35 cellular contexts compared by ENCODE assay signal in the genomic region with DNA sequence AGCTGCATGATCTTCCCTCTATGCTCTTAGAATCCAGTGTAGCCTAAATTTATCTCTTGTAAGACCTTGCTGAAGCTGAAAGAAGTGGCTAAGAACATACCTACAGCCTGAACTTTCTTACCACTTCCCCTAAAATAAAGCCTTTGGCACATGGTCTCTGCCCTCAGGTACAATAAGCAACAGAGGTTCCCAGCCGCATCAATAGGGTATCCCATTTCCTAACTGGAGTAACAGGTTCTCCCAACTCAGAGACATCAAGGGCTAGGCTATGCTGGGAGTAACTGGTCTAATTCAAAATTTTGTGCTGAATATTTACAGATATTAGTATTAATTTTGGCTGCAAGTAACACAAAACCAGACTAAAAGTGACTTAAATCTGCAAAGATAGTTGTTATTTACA.
"Had no signal": no experiment of that assay in that cellular context is flagged by ENCODE, and none has a peak within 500 bp of the region (broad histone marks: within the 10 kb centered on the region; RNA-seq: fewer than 3 reads in every experiment).

No MANE protein-coding gene starts in this region.

- H3K27me3 ChIP-seq: brain microvascular endothelial cell had no signal

- H3K36me3 ChIP-seq: brain microvascular endothelial cell had no signal

- ATAC-seq: activated CD8-positive, alpha-beta memory T cell treated with anti-CD3 and anti-CD28 coated beads, Interleukin-2, amount 10 ng/mL, durations not matched to agents 7 days and 5 days; activated T-cell treated with anti-CD3 and anti-CD28 coated beads, Interleukin-2, amount 50 U/mL, for 72 hours; activated T-helper 17 cell treated with anti-CD3 and anti-CD28 coated beads, Interleukin-2, amount 50 U/mL, for 72 hours; K562; Right ventricle myocardium inferior had no signal

- H3K9me3 Mint-ChIP-seq: activated B cell treated with CpG ODN at 0.5 μM for 24 hours; activated CD4-positive, alpha-beta memory T cell treated with anti-CD3 and anti-CD28 coated beads for 36 hours; activated T-cell treated with anti-CD3 and anti-CD28 coated beads, Interleukin-2, amount 50 U/mL, for 72 hours; activated T-helper 17 cell treated with anti-CD3 and anti-CD28 coated beads, Interleukin-2, amount 50 U/mL, for 72 hours had no signal

- H3K27ac ChIP-seq: brain microvascular endothelial cell, RWPE1, VCaP had no signal

- DNase-seq: activated B cell treated with CpG ODN at 0.5 μM for 24 hours; activated CD4-positive, alpha-beta memory T cell treated with anti-CD3 and anti-CD28 coated beads for 36 hours; activated CD4-positive, alpha-beta T cell treated with anti-CD3 and anti-CD28 coated beads for 4 hours; activated CD4-positive, alpha-beta T cell treated with anti-CD3 and anti-CD28 coated beads, Interleukin-2, amount 50 U/mL, for 1 hour; activated CD4-positive, CD25-positive, alpha-beta regulatory T cell treated with anti-CD3 and anti-CD28 coated beads, Interleukin-2, amount 50 U/mL, for 72 hours; activated CD8-positive, alpha-beta memory T cell treated with anti-CD3 and anti-CD28 coated beads for 24 hours; activated CD8-positive, alpha-beta memory T cell treated with anti-CD3 and anti-CD28 coated beads, Interleukin-2, amount 10 ng/mL, durations not matched to agents 7 days and 5 days; activated CD8-positive, alpha-beta memory T cell treated with anti-CD3 and anti-CD28 coated beads, Interleukin-2, amount 50 U/mL, for 48 hours; activated effector memory CD4-positive, alpha-beta T cell treated with anti-CD3 and anti-CD28 coated beads, Interleukin-2, amount 50 U/mL, for 16 hours; activated naive CD4-positive, alpha-beta T cell; activated naive CD4-positive, alpha-beta T cell treated with anti-CD3 and anti-CD28 coated beads, Interleukin-2, amount 50 U/mL, for 16 hours; activated naive CD8-positive, alpha-beta T cell treated with anti-CD3 and anti-CD28 coated beads for 36 hours; activated T-cell treated with anti-CD3 and anti-CD28 coated beads, Interleukin-2, amount 50 U/mL, for 72 hours; amniotic stem cell; aorta; brain microvascular endothelial cell; central memory CD4-positive, alpha-beta T cell; NCI-H1092 treated with DMSO at 0.1 percent for 48 hours; NCI-H1417; NCI-H146; NCI-H187; NCI-H2081 treated with DMSO at 0.1 percent for 48 hours; NCI-H2171 treated with DMSO at 0.1 percent for 48 hours; NCI-H2227 treated with DMSO at 0.1 percent for 48 hours; NCI-H446; NCI-H524 treated with DMSO at 0.1 percent for 48 hours; SW 1271; T-helper 1 cell; T-helper 2 cell; T-helper 9 cell had no signal

- H3K27ac Mint-ChIP-seq: activated B cell treated with CpG ODN at 0.5 μM for 24 hours; activated CD4-positive, alpha-beta memory T cell treated with anti-CD3 and anti-CD28 coated beads for 36 hours; activated CD8-positive, alpha-beta memory T cell treated with anti-CD3 and anti-CD28 coated beads, Interleukin-2, amount 10 ng/mL, durations not matched to agents 7 days and 5 days; activated naive CD8-positive, alpha-beta T cell treated with anti-CD3 and anti-CD28 coated beads for 36 hours; activated T-cell treated with anti-CD3 and anti-CD28 coated beads, Interleukin-2, amount 50 U/mL, for 72 hours; activated T-helper 17 cell treated with anti-CD3 and anti-CD28 coated beads, Interleukin-2, amount 50 U/mL, for 72 hours had no signal

- H3K36me3 Mint-ChIP-seq: activated CD4-positive, alpha-beta memory T cell treated with anti-CD3 and anti-CD28 coated beads for 36 hours; activated CD8-positive, alpha-beta memory T cell treated with anti-CD3 and anti-CD28 coated beads, Interleukin-2, amount 10 ng/mL, durations not matched to agents 7 days and 5 days; activated naive CD8-positive, alpha-beta T cell treated with anti-CD3 and anti-CD28 coated beads for 36 hours had no signal

- H3K27me3 Mint-ChIP-seq: activated B cell treated with CpG ODN at 0.5 μM for 24 hours; activated CD4-positive, alpha-beta memory T cell treated with anti-CD3 and anti-CD28 coated beads for 36 hours; activated T-helper 17 cell treated with anti-CD3 and anti-CD28 coated beads, Interleukin-2, amount 50 U/mL, for 72 hours had no signal

- H3K4me3 ChIP-seq: K562 had no signal

- H3K4me1 Mint-ChIP-seq: activated B cell treated with CpG ODN at 0.5 μM for 24 hours; activated CD8-positive, alpha-beta memory T cell treated with anti-CD3 and anti-CD28 coated beads, Interleukin-2, amount 10 ng/mL, durations not matched to agents 7 days and 5 days; activated naive CD8-positive, alpha-beta T cell treated with anti-CD3 and anti-CD28 coated beads for 36 hours; activated T-helper 17 cell treated with anti-CD3 and anti-CD28 coated beads, Interleukin-2, amount 50 U/mL, for 72 hours had no signal

- H3K4me3 Mint-ChIP-seq: activated B cell treated with CpG ODN at 0.5 μM for 24 hours; activated CD4-positive, alpha-beta memory T cell treated with anti-CD3 and anti-CD28 coated beads for 36 hours; activated CD8-positive, alpha-beta memory T cell treated with anti-CD3 and anti-CD28 coated beads, Interleukin-2, amount 10 ng/mL, durations not matched to agents 7 days and 5 days; activated naive CD8-positive, alpha-beta T cell treated with anti-CD3 and anti-CD28 coated beads for 36 hours; activated T-cell treated with anti-CD3 and anti-CD28 coated beads, Interleukin-2, amount 50 U/mL, for 72 hours; activated T-helper 17 cell treated with anti-CD3 and anti-CD28 coated beads, Interleukin-2, amount 50 U/mL, for 72 hours had no signal
